In genomic region chrX:12988797-12989196, GRCh38 we compare ENCODE assay signal across 10 cellular contexts. TPM values are rescaled to one million over a fixed set of nuclear protein-coding genes. Genes with fewer than 3 reads are reported as not detected.
DNase-seq lines count a peak whose midpoint lies in the region; ATAC-seq and TF ChIP-seq lines count a peak whose summit lies in the region.
"Had no signal": no experiment of that assay in that cellular context is flagged by ENCODE, and none has a peak within 500 bp of the region (broad histone marks: within the 10 kb centered on the region; RNA-seq: fewer than 3 reads in every experiment).

No MANE protein-coding gene starts in this region.

- H3K36me3 ChIP-seq in BE2C = no peaks in the 10 kb centered on the region
- H3K36me3 ChIP-seq in adrenal gland (replicated peaks in 1 of 2) = no peaks in the 10 kb centered on the region
- no peaks in the 10 kb centered on the region for H3K36me3 ChIP-seq in suprapubic skin
- H3K36me3 ChIP-seq: WERI-Rb-1 had no signal

- DNase-seq in AG20443 (ENCODE audit: low spot score) (peak; percentile 42), LNCaP clone FGC (ENCODE audit: low read depth) (peak; percentile 91), astrocyte of the spinal cord (ENCODE audit: low read depth, low spot score) (peak; percentile 65), left lobe of liver (ENCODE audit: low spot score) (peak; percentile 64), BE2C (no peak), adrenal gland (no peak), suprapubic skin (ENCODE audit: low spot score in 2 of 2) (no peak), NCI-H2227 (lab: John Stamatoyannopoulos, UW; ENCODE audit: unreplicated experiment) (no peak)
- DNase-seq: NCI-H524 treated with DMSO at 0.1 percent for 48 hours, WERI-Rb-1 had no signal

- intact Hi-C loops in adrenal gland (cut with DNase I) = no loop called here

- in situ Hi-C loops in astrocyte of the spinal cord (cut with HindIII; ENCODE audit: low sequenced_read_pairs) = no loop called here

- H3K27ac ChIP-seq in adrenal gland (peak overlapping the region in 1 of 5 donors; percentile 58), suprapubic skin (no peak overlapping the region)
- H3K27ac ChIP-seq: WERI-Rb-1 had no signal

- H3K4me1 ChIP-seq in BE2C = no peaks in the 10 kb centered on the region
- peaks cover 7 to 18% of the 10 kb centered on the region in 2 donors for H3K4me1 ChIP-seq in adrenal gland (replicated peaks in 1 of 2)
- H3K4me1 ChIP-seq in suprapubic skin = peaks cover 10% of the 10 kb centered on the region

- no peak overlapping the region for H3K4me3 ChIP-seq in LNCaP clone FGC (ENCODE audit: low read depth, low read length)
- H3K4me3 ChIP-seq in astrocyte of the spinal cord (ENCODE audit: low read depth, low read length) = no peak overlapping the region
- no peak overlapping the region for H3K4me3 ChIP-seq in BE2C (ENCODE audit: low read depth, low read length)
- H3K4me3 ChIP-seq in adrenal gland = peak overlapping the region in 1 of 4 donors; percentile 19
- H3K4me3 ChIP-seq in suprapubic skin = no peak overlapping the region

- TF ChIP-seq EP300 in suprapubic skin (IDR thresholded peaks at IDR 0.05) = no peak

- TF ChIP-seq POLR2A in adrenal gland (IDR thresholded peaks at IDR 0.05) (no peak), suprapubic skin (IDR thresholded peaks at IDR 0.05) (no peak)

- 18 to 71% (median 55%) methylated on average over 6 to 7 of the region's 7 CpGs for WGBS in adrenal gland, 4 donors
- 54% methylated on average over 7 of the region's 7 CpGs for WGBS in suprapubic skin

- H3K9me3 ChIP-seq in BE2C = no peaks in the 10 kb centered on the region
- H3K9me3 ChIP-seq in adrenal gland (replicated peaks in 1 of 3) = no peaks in the 10 kb centered on the region
- H3K9me3 ChIP-seq in suprapubic skin = no peaks in the 10 kb centered on the region

- TF ChIP-seq CTCF in LNCaP clone FGC (IDR thresholded peaks at IDR 0.05; ENCODE audit: control insufficient read depth, extremely low read depth, insufficient read depth) (no peak), astrocyte of the spinal cord (IDR thresholded peaks at IDR 0.05; ENCODE audit: low read depth, low read length) (no peak), BE2C (IDR thresholded peaks at IDR 0.05; ENCODE audit: low read depth, low read length) (no peak), adrenal gland (IDR thresholded peaks at IDR 0.05) (no peak), suprapubic skin (IDR thresholded peaks at IDR 0.05) (no peak)

- peak; percentile 96 for ATAC-seq in left lobe of liver

- H3K27me3 ChIP-seq in BE2C = no peaks in the 10 kb centered on the region
- H3K27me3 ChIP-seq in adrenal gland = no peaks in the 10 kb centered on the region
- H3K27me3 ChIP-seq in suprapubic skin = no peaks in the 10 kb centered on the region

RNA-seq across cellular contexts. Expression of gene TMSB4X, which starts 13.9 kb away (rescaled TPM):
- total RNA-seq in left lobe of liver = 442 TPM
- polyA plus RNA-seq in BE2C (2012; ENCODE audit: insufficient read depth, insufficient read length, low read depth) = 656 TPM
- total RNA-seq in adrenal gland = 1,000 to 10,000 TPM; 3,090 to 9,144 (median 3,958) TPM
- polyA plus RNA-seq in adrenal gland = 1,000 to 10,000 TPM; 2,395 to 6,385 (median 6,130) TPM
- 1,000 to 10,000 TPM in 3 of 4 donors, 100 to 1,000 TPM in 1; 880 to 1,466 (median 1,228) TPM for total RNA-seq in suprapubic skin

RNA-seq across cellular contexts. Expression of gene FAM9C, which starts 55.6 kb away (rescaled TPM):
- total RNA-seq in left lobe of liver (not detected), adrenal gland (under 1 TPM in 1 of 8 donors, not detected in 7; 0.14 TPM), suprapubic skin (not detected)
- not detected for polyA plus RNA-seq in BE2C (2012; ENCODE audit: insufficient read depth, insufficient read length, low read depth)
- polyA plus RNA-seq in adrenal gland = under 1 TPM in 1 of 3 donors, not detected in 2; 0.03 TPM

Comparison
In these comparisons a context has a peak if more than half of its experiments do, and no peak if none do; other contexts are left out.
1. DNase-seq: peak in AG20443 (single experiment), LNCaP clone FGC (single experiment), astrocyte of the spinal cord (single experiment) and left lobe of liver (single experiment); none in BE2C (single experiment), adrenal gland (0 of 7), suprapubic skin (0 of 2) and NCI-H2227 (single experiment).